Comparison of ENCODE assay signal across 2 cellular contexts in genomic region chr16:7691533-7691932, GRCh38.
TF ChIP-seq lines count a peak whose summit lies in the region.

No MANE protein-coding gene starts in this region.

TF ChIP-seq in HepG2, 621 proteins besides CTCF, POLR2A, EP300 and RAD21 (continued from another document):
- peak in 1 of 2 experiments; percentile 75; a peak in 3 of 4 replicates for TF ChIP-seq REST (IDR thresholded peaks at IDR 0.05; ENCODE audit: borderline replicate concordance in 1 of 2, low read depth in 1 of 2, low read length in 2 of 2)
- no peak for TF ChIP-seq HNRNPLL (IDR thresholded peaks at IDR 0.05; ENCODE audit: low read depth, low read length, poor library complexity, severe bottlenecking)
- TF ChIP-seq ZNF503 (CRISPR knock-in tag; IDR thresholded peaks at IDR 0.05): no peak
- TF ChIP-seq E2F5 (CRISPR knock-in tag; conservative IDR thresholded peaks at IDR 0.05): no peak
- TF ChIP-seq SRSF9 (IDR thresholded peaks at IDR 0.05; ENCODE audit: borderline replicate concordance, insufficient read depth, low read depth, low read length, poor library complexity, severe bottlenecking): peak; percentile 51
- TF ChIP-seq ZKSCAN8 (CRISPR knock-in tag; IDR thresholded peaks at IDR 0.05; ENCODE audit: borderline replicate concordance): no peak
- no peak for TF ChIP-seq IKZF1 (IDR thresholded peaks at IDR 0.05)
- TF ChIP-seq ZFAT (CRISPR knock-in tag; conservative IDR thresholded peaks at IDR 0.05): no peak

TF ChIP-seq in Ishikawa, 13 proteins besides CTCF, POLR2A, EP300 and RAD21 (continued from another document):
- TF ChIP-seq REST (IDR thresholded peaks at IDR 0.05; ENCODE audit: low read depth) (peak; percentile 33; the same call in 1 of the 2 replicates), YY1 (IDR thresholded peaks at IDR 0.05; ENCODE audit: low read depth) (no peak), NFIC (IDR thresholded peaks at IDR 0.05) (no peak), CREB1 (IDR thresholded peaks at IDR 0.05; ENCODE audit: low read depth) (no peak)
